Comparison of ENCODE assay signal across 8 cellular contexts in the genomic region with DNA sequence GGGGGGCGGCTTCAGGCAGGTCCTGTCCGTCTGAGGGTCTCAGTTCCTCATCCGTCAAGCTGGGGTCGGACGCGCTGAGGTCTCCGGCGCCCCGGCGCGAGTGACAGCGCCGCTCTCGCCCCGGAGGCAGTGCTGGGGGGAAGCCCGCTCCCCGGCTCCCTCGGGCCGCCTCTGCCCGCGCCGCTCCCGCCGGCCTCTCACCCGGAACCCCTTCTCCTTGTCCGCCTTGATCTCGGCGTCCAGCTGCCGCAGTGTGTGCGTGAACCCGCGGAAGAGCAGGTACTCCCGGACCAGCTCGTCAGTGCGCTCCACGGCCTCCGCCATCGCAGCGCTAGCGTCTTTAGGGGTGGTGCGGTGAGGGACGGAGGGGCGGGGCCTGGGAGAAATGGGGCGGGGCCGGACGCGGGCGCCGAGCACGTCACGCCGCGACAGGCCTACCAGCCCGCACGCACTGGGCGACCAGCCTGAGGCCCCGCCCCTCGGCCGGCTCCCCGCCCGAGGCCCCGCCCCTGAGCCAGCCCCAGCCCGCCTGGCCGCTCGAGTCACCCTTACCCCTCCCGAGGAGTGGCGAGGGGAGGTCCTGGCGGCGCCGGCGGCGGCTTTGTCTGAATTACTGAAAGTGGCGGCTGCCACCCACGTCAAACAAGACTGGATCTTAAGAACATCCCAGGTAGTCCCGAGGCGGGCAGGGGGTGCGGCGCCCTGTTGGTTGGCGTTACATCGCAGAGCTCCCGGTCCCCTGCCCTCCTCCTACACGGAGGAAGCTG. TPM values are rescaled to one million over a fixed set of nuclear protein-coding genes. Genes with fewer than 3 reads are reported as not detected.
A peak's percentile ranks its signal among the peaks of the same experiment; 100 is the strongest.
DNase-seq lines count a peak whose midpoint lies in the region; ATAC-seq lines count a peak whose summit lies in the region.

WDR91 (minus strand) TSS at position 348 of the 767 bp plus-strand sequence; CDS start at position 324, 24 bp downstream.

- no peaks in the 10 kb centered on the region for H3K27me3 ChIP-seq in effector memory CD4-positive, alpha-beta T cell (replicated peaks; ENCODE audit: control insufficient read depth, insufficient read depth, low read length, poor library complexity, severe bottlenecking)
- H3K27me3 ChIP-seq in mesendoderm (ENCODE audit: insufficient read depth, low read length, poor library complexity) = no peaks in the 10 kb centered on the region

- DNase-seq in Caki2 (ENCODE audit: low read depth) (peak; percentile 79), HUDEP-2 (lab: John Stamatoyannopoulos, UW; ENCODE audit: unreplicated experiment in 76 of 76) (peak in 74 of 76 experiments; percentile 30 to 97 (median 88)), NOMO-1 treated with DMSO at 0.1 percent for 48 hours (lab: John Stamatoyannopoulos, UW; ENCODE audit: unreplicated experiment) (peak; percentile 73), mesendoderm (peak; percentile 95)
- DNase-seq in activated CD8-positive, alpha-beta memory T cell treated with anti-CD3 and anti-CD28 coated beads for 4 hours (ENCODE audit: low read depth in 2 of 2) = peak; percentile 91 to 93
- peak; percentile 94 to 98 (median 96) for DNase-seq in effector memory CD4-positive, alpha-beta T cell
- DNase-seq in stimulated activated CD8-positive, alpha-beta memory T cell treated with anti-CD3 and anti-CD28 coated beads, Interleukin-15, amount 100 ng/mL, for 1 hour (ENCODE audit: low read depth) = peak; percentile 92

- H3K56ac ChIP-seq in mesendoderm (ENCODE audit: low read length) = peak within 1 kb of the TSS; percentile 98

- H3K4me3 ChIP-seq in effector memory CD4-positive, alpha-beta T cell (ENCODE audit: insufficient read depth, low read depth, low read length, poor library complexity, severe bottlenecking) = peak within 1 kb of the TSS; percentile 100
- H3K4me3 ChIP-seq in mesendoderm (ENCODE audit: low read length) = peak within 1 kb of the TSS; percentile 90

- H3K4me1 ChIP-seq in effector memory CD4-positive, alpha-beta T cell (ENCODE audit: control insufficient read depth, insufficient read depth, low read length, poor library complexity, severe bottlenecking) = peaks cover 7% of the 10 kb centered on the region
- H3K4me1 ChIP-seq in mesendoderm (ENCODE audit: control insufficient read depth, low read depth, low read length) = peaks cover 3% of the 10 kb centered on the region

- H2BK120ac ChIP-seq in mesendoderm (ENCODE audit: low read depth, low read length) = no peak within 1 kb of the TSS

- H2AK5ac ChIP-seq in mesendoderm (ENCODE audit: low read length) = no peak within 1 kb of the TSS

- H2BK15ac ChIP-seq in mesendoderm (replicated peaks; ENCODE audit: low read depth) = no peak within 1 kb of the TSS

- no peaks in the 10 kb centered on the region for H3K79me1 ChIP-seq in mesendoderm (ENCODE audit: low read length)

- H3K4ac ChIP-seq in mesendoderm (ENCODE audit: low read depth, low read length) = no peak within 1 kb of the TSS

- no peak within 1 kb of the TSS for H4K8ac ChIP-seq in mesendoderm (ENCODE audit: low read depth, low read length)

- no peaks in the 10 kb centered on the region for H3K9me3 ChIP-seq in effector memory CD4-positive, alpha-beta T cell (ENCODE audit: control insufficient read depth, low read length)

- H3K36me3 ChIP-seq in effector memory CD4-positive, alpha-beta T cell (ENCODE audit: control insufficient read depth, insufficient read depth, low read length) = no peaks in the 10 kb centered on the region
- H3K36me3 ChIP-seq in mesendoderm (ENCODE audit: control insufficient read depth, insufficient read depth, low read length) = no peaks in the 10 kb centered on the region

- ATAC-seq in GM21390 (IDR thresholded peaks at IDR 0.05; ENCODE audit: unreplicated experiment) = peak; percentile 78

- in situ Hi-C loops in Caki2 (cut with HindIII; ENCODE audit: low pct_unique_long_range_greater_than_20kb, low sequenced_read_pairs) = no loop called here

- peak within 1 kb of the TSS; percentile 82 for H2BK5ac ChIP-seq in mesendoderm (ENCODE audit: low read length)

- peak within 1 kb of the TSS; percentile 97 for H3K23ac ChIP-seq in mesendoderm (ENCODE audit: low read length)

- H3K4me2 ChIP-seq in mesendoderm (ENCODE audit: low read length) = peak within 1 kb of the TSS; percentile 99

- peak within 1 kb of the TSS; percentile 88 for H3K27ac ChIP-seq in effector memory CD4-positive, alpha-beta T cell (ENCODE audit: insufficient read depth, low read length, poor library complexity, severe bottlenecking)
- peak within 1 kb of the TSS; percentile 37 for H3K27ac ChIP-seq in mesendoderm (ENCODE audit: low read depth, low read length)

- no peaks in the 10 kb centered on the region for H3K79me2 ChIP-seq in mesendoderm (ENCODE audit: control insufficient read depth, insufficient read depth, low read length)

- peak within 1 kb of the TSS; percentile 33 for H3K18ac ChIP-seq in mesendoderm (ENCODE audit: low read length)

- peak within 1 kb of the TSS; percentile 87 for H4K5ac ChIP-seq in mesendoderm (ENCODE audit: low read length)

- peak within 1 kb of the TSS; percentile 94 for H3K9ac ChIP-seq in mesendoderm (ENCODE audit: low read length)

- no CpG with 5 or more reads among the region's 82 CpGs for WGBS in mesendoderm (ENCODE audit: extremely low coverage, insufficient coverage, low lambda C conversion rate)

RNA-seq across cellular contexts. Expression of gene WDR91, which starts in this region (rescaled TPM):
- total RNA-seq in Caki2 (2014; rRNA removed; shearing (Covaris generic); ENCODE audit: low replicate concordance) = 13.1 and 19.4 TPM in 2 replicates
- 4.4 TPM for polyA plus RNA-seq in mesendoderm (2013, experiment 1 of 2)
- polyA plus RNA-seq in mesendoderm (2013, experiment 2 of 2) = 4.7 TPM

Comparison
In these comparisons a context has a peak if more than half of its experiments do, and no peak if none do; other contexts are left out.
1. Peak in every context shown above with its lines: DNase-seq, ATAC-seq, H3K4me3 ChIP-seq and H3K27ac ChIP-seq.